9 cellular contexts compared by ENCODE assay signal in the genomic region with DNA sequence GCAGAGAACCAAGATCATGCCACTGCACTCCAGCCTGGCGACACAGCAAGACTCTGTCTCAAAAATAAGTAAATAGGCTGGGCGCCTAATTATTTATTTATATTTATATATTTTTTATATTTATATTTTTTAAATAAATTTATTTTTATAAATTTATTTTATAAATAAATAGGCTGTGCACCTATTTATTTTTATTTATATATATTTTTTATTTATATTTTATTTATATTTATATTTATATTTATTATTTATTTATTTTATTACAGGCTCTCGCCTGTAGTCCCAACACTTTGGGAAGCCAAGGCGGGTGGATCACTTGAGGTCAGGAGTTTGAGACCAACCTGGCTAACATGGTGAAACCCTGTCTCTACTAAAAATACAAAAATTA. TPM values are rescaled to one million over a fixed set of nuclear protein-coding genes. Genes with fewer than 3 reads are reported as not detected.
"Had no signal": no experiment of that assay in that cellular context is flagged by ENCODE, and none has a peak within 500 bp of the region (broad histone marks: within the 10 kb centered on the region; RNA-seq: fewer than 3 reads in every experiment).

No MANE protein-coding gene starts in this region.

RNA-seq across cellular contexts. Expression of gene GDAP1L1, which starts 14.6 kb away (rescaled TPM):
- total RNA-seq: PC-3, PC-9, Right ventricle myocardium superior, RPMI7951, SJCRH30, SJSA1, SK-MEL-5, T-cell had no signal

RNA-seq across cellular contexts. Expression of gene JPH2, which starts 45.5 kb away (rescaled TPM):
- total RNA-seq: OCI-LY7 had no signal
